Comparison of ENCODE assay signal across 8 cellular contexts in the genomic region with DNA sequence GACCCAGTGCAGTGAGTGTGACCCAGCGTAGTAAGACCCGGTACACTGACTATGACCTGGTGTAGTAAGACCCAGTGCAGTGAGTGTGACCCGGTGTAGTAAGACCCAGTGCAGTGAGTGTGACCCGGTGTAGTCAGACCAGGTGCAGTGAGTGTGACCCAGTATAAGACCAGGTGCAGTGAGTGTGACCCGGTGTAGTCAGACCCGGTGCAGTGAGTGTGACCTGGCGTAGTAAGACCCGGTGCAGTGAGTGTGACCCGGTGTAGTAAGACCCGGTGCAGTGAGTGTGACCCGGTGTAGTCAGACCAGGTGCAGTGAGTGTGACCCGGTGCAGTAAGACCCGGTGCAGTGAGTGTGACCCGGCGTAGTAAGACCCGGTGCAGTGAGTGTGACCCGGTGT.
DNase-seq lines count a peak whose midpoint lies in the region; FAIRE-seq and TF ChIP-seq lines count a peak whose summit lies in the region.
"Not testable (repeated sequence)": the region's sequence is repeated elsewhere in the genome, so short reads cannot be mapped to it uniquely, and the experiment has no call there.

No MANE protein-coding gene starts in this region.

- H2AK5ac ChIP-seq in trophoblast cell (ENCODE audit: low read length): not testable (repeated sequence)

- not testable (repeated sequence) for H2BK5ac ChIP-seq in trophoblast cell (ENCODE audit: low read depth, low read length, poor library complexity)

- H3K4me1 ChIP-seq in trophoblast cell (ENCODE audit: control insufficient read depth in 1 of 2, insufficient read depth in 2 of 2, low read length in 2 of 2): not testable (repeated sequence)

- WGBS in trophoblast cell (ENCODE audit: extremely low coverage, insufficient coverage, insufficient read length): no CpG with 5 or more reads among the region's 17 CpGs

- H3K79me2 ChIP-seq in trophoblast cell (ENCODE audit: control insufficient read depth, insufficient read depth, low read length, poor library complexity): not testable (repeated sequence)

- H3K9ac ChIP-seq in trophoblast cell (ENCODE audit: low read length): not testable (repeated sequence)

- not testable (repeated sequence) for H3K14ac ChIP-seq in trophoblast cell (ENCODE audit: low read length)

- not testable (repeated sequence) for H4K91ac ChIP-seq in trophoblast cell (ENCODE audit: low read depth, low read length)

- not testable (repeated sequence) for H2BK120ac ChIP-seq in trophoblast cell (ENCODE audit: insufficient read depth, low read length, poor library complexity)

- H2BK12ac ChIP-seq in trophoblast cell (ENCODE audit: low read length): not testable (repeated sequence)

- not testable (repeated sequence) for H3K4me3 ChIP-seq in NB4 (ENCODE audit: low read depth, low read length); bronchial epithelial cell (ENCODE audit: low read depth, low read length)
- peak overlapping the region; percentile 23 for H3K4me3 ChIP-seq in trophoblast cell (ENCODE audit: low read depth, low read length)

- H3K23ac ChIP-seq in trophoblast cell (ENCODE audit: low read length): not testable (repeated sequence)

- H3K9me3 ChIP-seq in trophoblast cell (ENCODE audit: insufficient read depth, low read depth, low read length): not testable (repeated sequence)

- not testable (repeated sequence) for TF ChIP-seq POLR2A in NB4 (IDR thresholded peaks at IDR 0.05; ENCODE audit: extremely low read depth, insufficient read length)

- H3K27me3 ChIP-seq in bronchial epithelial cell (ENCODE audit: control insufficient read depth, insufficient read depth, low read length); trophoblast cell (ENCODE audit: insufficient read depth, low read length): not testable (repeated sequence)

- H3K27ac ChIP-seq in trophoblast cell (ENCODE audit: low read depth, low read length): not testable (repeated sequence)

- not testable (repeated sequence) for H3K18ac ChIP-seq in trophoblast cell (ENCODE audit: low read length)

- not testable (repeated sequence) for H2AFZ ChIP-seq in trophoblast cell (ENCODE audit: insufficient read depth, low read length, poor library complexity)

- DNase-seq in EL (peak; percentile 44), NB4 (ENCODE audit: low read depth) (peak; percentile 43), activated T-cell treated with anti-CD3 and anti-CD28 coated beads for 24 hours (ENCODE audit: low read depth) (peak; percentile 20), globus pallidus (ENCODE audit: low spot score) (peak; percentile 31)
- not testable (repeated sequence) for DNase-seq in bronchial epithelial cell (ENCODE audit: low read depth); trophoblast cell; urothelium cell line (ENCODE audit: low spot score)
- DNase-seq in stimulated activated CD4-positive, alpha-beta T cell treated with anti-CD3 and anti-CD28 coated beads, Interleukin-4, amount 100 ng/mL, for 1 hour: peak; percentile 14

- FAIRE-seq in bronchial epithelial cell (lab: Jason Lieb, UNC): peak; percentile 60
- FAIRE-seq in urothelium cell line (lab: Jason Lieb, UNC): peak; percentile 99

- not testable (repeated sequence) for TF ChIP-seq CTCF in NB4 (IDR thresholded peaks at IDR 0.05; ENCODE audit: low read depth, low read length); bronchial epithelial cell (IDR thresholded peaks at IDR 0.05; ENCODE audit: insufficient read depth, low read length, severe bottlenecking)

- not testable (repeated sequence) for H3K4me2 ChIP-seq in trophoblast cell (ENCODE audit: low read length)

- H3K36me3 ChIP-seq in bronchial epithelial cell (ENCODE audit: control insufficient read depth, insufficient read depth, low read length); trophoblast cell (ENCODE audit: control insufficient read depth in 1 of 2, insufficient read depth in 2 of 2, low read length in 2 of 2): not testable (repeated sequence)

- not testable (repeated sequence) for H4K8ac ChIP-seq in trophoblast cell (ENCODE audit: low read depth, low read length)

- not testable (repeated sequence) for H4K12ac ChIP-seq in trophoblast cell (ENCODE audit: low read depth, low read length)

- not testable (repeated sequence) for H3K79me1 ChIP-seq in trophoblast cell (ENCODE audit: low read length)

- not testable (repeated sequence) for H3K4ac ChIP-seq in trophoblast cell (ENCODE audit: low read depth, low read length)
